Comparison of ENCODE assay signal across 3 cellular contexts in genomic region chr7:14682910-14683465, GRCh38.
"Had no signal": no experiment of that assay in that cellular context is flagged by ENCODE, and none has a peak within 500 bp of the region (broad histone marks: within the 10 kb centered on the region; RNA-seq: fewer than 3 reads in every experiment).

No MANE protein-coding gene starts in this region.

- H3K4me3 ChIP-seq: GM12878 had no signal

- DNase-seq: GDM1, GF-D8 had no signal

- ATAC-seq: GM12878 had no signal
